Comparison of ENCODE assay signal across 1 cellular context in genomic region chr16:5042574-5043171, GRCh38.
TF ChIP-seq lines count a peak whose summit lies in the region.

No MANE protein-coding gene starts in this region.

TF ChIP-seq in HepG2, 621 proteins besides CTCF, POLR2A, EP300 and RAD21 (continued from another document and continues in another):
- no peak for TF ChIP-seq ZBED4 (CRISPR knock-in tag; IDR thresholded peaks at IDR 0.05; ENCODE audit: borderline replicate concordance)
- TF ChIP-seq TERF1 (CRISPR knock-in tag; IDR thresholded peaks at IDR 0.05): no peak
- TF ChIP-seq ZNF451 (CRISPR knock-in tag; IDR thresholded peaks at IDR 0.05): no peak
- no peak for TF ChIP-seq CAMTA2 (CRISPR knock-in tag; IDR thresholded peaks at IDR 0.05; ENCODE audit: borderline replicate concordance)
- TF ChIP-seq NCOA5 (CRISPR knock-in tag; IDR thresholded peaks at IDR 0.05): no peak
- no peak for TF ChIP-seq XBP1 (CRISPR knock-in tag; IDR thresholded peaks at IDR 0.05)
- TF ChIP-seq THAP11 (CRISPR knock-in tag; IDR thresholded peaks at IDR 0.05): no peak
- no peak for TF ChIP-seq SYNCRIP (IDR thresholded peaks at IDR 0.05; ENCODE audit: insufficient read depth, low read depth, low read length)
- 0 out of 2 replicates have a peak, but pooled peaks have one; percentile 34 for TF ChIP-seq ZSCAN29 (CRISPR knock-in tag; conservative IDR thresholded peaks at IDR 0.05)
- peak; percentile 39 for TF ChIP-seq ASH2L (IDR thresholded peaks at IDR 0.05; ENCODE audit: insufficient read length, low read depth, low read length)
- TF ChIP-seq ZNF207 (IDR thresholded peaks at IDR 0.05; ENCODE audit: borderline replicate concordance): no peak
- no peak for TF ChIP-seq ZNF7 (CRISPR knock-in tag; IDR thresholded peaks at IDR 0.05)
- no peak for TF ChIP-seq KAT2B (IDR thresholded peaks at IDR 0.05; ENCODE audit: borderline replicate concordance, low read depth, low read length)
- TF ChIP-seq HMGXB4 (CRISPR knock-in tag; IDR thresholded peaks at IDR 0.05; ENCODE audit: borderline replicate concordance in 1 of 2, low read depth in 1 of 2): peak in 1 of 2 experiments; percentile 52; a peak in 2 of 4 replicates
- TF ChIP-seq THAP8 (CRISPR knock-in tag; IDR thresholded peaks at IDR 0.05; ENCODE audit: borderline replicate concordance): no peak
- TF ChIP-seq ATM (IDR thresholded peaks at IDR 0.05; ENCODE audit: borderline replicate concordance): no peak
- TF ChIP-seq TFAP4 (IDR thresholded peaks at IDR 0.05; ENCODE audit: borderline replicate concordance, low read depth): no peak
- TF ChIP-seq FOXO4 (CRISPR knock-in tag; conservative IDR thresholded peaks at IDR 0.05): 0 out of 2 replicates have a peak, but pooled peaks have one; percentile 53
- TF ChIP-seq ARNTL (CRISPR knock-in tag; IDR thresholded peaks at IDR 0.05): 0 out of 2 replicates have a peak, but pooled peaks have one; percentile 24
- no peak for TF ChIP-seq NR1H2 (CRISPR knock-in tag; IDR thresholded peaks at IDR 0.05; ENCODE audit: borderline replicate concordance, low read depth)
- TF ChIP-seq ZNF83 (CRISPR knock-in tag; IDR thresholded peaks at IDR 0.05; ENCODE audit: borderline replicate concordance): 0 out of 2 replicates have a peak, but pooled peaks have one; percentile 34
- TF ChIP-seq TCF7L2 (IDR thresholded peaks at IDR 0.05; ENCODE audit: low read depth, low read length): no peak
- TF ChIP-seq TMF1 (CRISPR knock-in tag; IDR thresholded peaks at IDR 0.05; ENCODE audit: low read depth): no peak
- TF ChIP-seq PCBP2 (optimal IDR thresholded peaks at IDR 0.05; ENCODE audit: low read depth, low read length, poor library complexity, severe bottlenecking): no peak
- TF ChIP-seq HNF4G (IDR thresholded peaks at IDR 0.05; ENCODE audit: borderline replicate concordance, low read depth, low read length): no peak
- TF ChIP-seq HNF4G (CRISPR knock-in tag; IDR thresholded peaks at IDR 0.05; ENCODE audit: borderline replicate concordance, low read depth): no peak
- TF ChIP-seq ZNF777 (CRISPR knock-in tag; IDR thresholded peaks at IDR 0.05): no peak
- no peak for TF ChIP-seq ZFP36L1 (CRISPR knock-in tag; IDR thresholded peaks at IDR 0.05)
- no peak for TF ChIP-seq ZSCAN9 (CRISPR knock-in tag; IDR thresholded peaks at IDR 0.05; ENCODE audit: borderline replicate concordance)
- no peak for TF ChIP-seq ZNF704 (CRISPR knock-in tag; IDR thresholded peaks at IDR 0.05; ENCODE audit: borderline replicate concordance)
- no peak for TF ChIP-seq ZKSCAN1 (IDR thresholded peaks at IDR 0.05; ENCODE audit: low read length)
- TF ChIP-seq SP140L (CRISPR knock-in tag; IDR thresholded peaks at IDR 0.05; ENCODE audit: borderline replicate concordance): no peak
- TF ChIP-seq POGZ (CRISPR knock-in tag; IDR thresholded peaks at IDR 0.05): no peak
- TF ChIP-seq TEAD2 (CRISPR knock-in tag; IDR thresholded peaks at IDR 0.05): no peak
- TF ChIP-seq ZNF280B (CRISPR knock-in tag; IDR thresholded peaks at IDR 0.05; ENCODE audit: borderline replicate concordance): no peak
- no peak for TF ChIP-seq RERE (CRISPR knock-in tag; IDR thresholded peaks at IDR 0.05; ENCODE audit: low read depth)
- TF ChIP-seq ZNF703 (CRISPR knock-in tag; IDR thresholded peaks at IDR 0.05; ENCODE audit: borderline replicate concordance): no peak
- TF ChIP-seq ZBTB14 (CRISPR knock-in tag; IDR thresholded peaks at IDR 0.05): no peak; the same call in 1 of the 2 replicates
